In genomic region chr20:49893242-49894072, GRCh38 we compare ENCODE assay signal across 8 cellular contexts. TPM values are rescaled to one million over a fixed set of nuclear protein-coding genes. Genes with fewer than 3 reads are reported as not detected.
DNase-seq lines count a peak whose midpoint lies in the region; TF ChIP-seq lines count a peak whose summit lies in the region.

No MANE protein-coding gene starts in this region.

- peak overlapping the region; percentile 39 for H3K4me2 ChIP-seq in OCI-LY7 (ENCODE audit: low read length)

- H4K20me1 ChIP-seq in OCI-LY7 (ENCODE audit: insufficient read depth, low read length): no peaks in the 10 kb centered on the region

- no peak for DNase-seq in GM06990 (ENCODE audit: extremely low read depth, insufficient read length)
- DNase-seq in OCI-LY7 (ENCODE audit: low spot score): no peak
- peak in 3 of 10 donors; percentile 55 to 62 (median 56) for DNase-seq in dorsolateral prefrontal cortex
- DNase-seq in stimulated activated CD4-positive, alpha-beta T cell treated with anti-CD3 and anti-CD28 coated beads, Interleukin-15, amount 100 ng/mL, for 48 hours (ENCODE audit: low read depth in 2 of 2): peak; percentile 34 to 37
- no peak for DNase-seq in SW480 (ENCODE audit: low spot score)
- no peak for DNase-seq in NCI-H2081 (lab: John Stamatoyannopoulos, UW)
- no peak for DNase-seq in NCI-H2227 (lab: John Stamatoyannopoulos, UW; ENCODE audit: unreplicated experiment)
- DNase-seq in HuH-7.5 (ENCODE audit: low spot score): no peak

- H3K27ac ChIP-seq in OCI-LY7 (ENCODE audit: low read depth, low read length, poor library complexity, severe bottlenecking): no peak overlapping the region
- peak overlapping the region in 56 of 59 donors; percentile 1 to 100 (median 90) for H3K27ac ChIP-seq in dorsolateral prefrontal cortex

- H2AFZ ChIP-seq in OCI-LY7 (ENCODE audit: low read length): peak overlapping the region; percentile 29; the same call in 1 of the 2 replicates

- intact Hi-C loops in OCI-LY7 (cut with micrococcal nuclease; ENCODE audit: unreplicated experiment): no loop called here
- intact Hi-C loops in dorsolateral prefrontal cortex (cut with DNase I): no loop called here

- no TSS peak for BruUV-seq in OCI-LY7 (replicated peaks; lab: Mats Ljungman, UMichigan)

- no peak for TF ChIP-seq CTCF in GM06990 (IDR thresholded peaks at IDR 0.05; ENCODE audit: insufficient read depth, low read length, poor library complexity, severe bottlenecking)
- TF ChIP-seq CTCF in OCI-LY7 (conservative IDR thresholded peaks at IDR 0.05; ENCODE audit: low read length): no peak
- TF ChIP-seq CTCF in dorsolateral prefrontal cortex (IDR thresholded peaks at IDR 0.05 in 54 of 56, conservative IDR thresholded peaks at IDR 0.05 in 2 of 56; ENCODE audit: low read depth in 1 of 56, partially characterized antibody in 56 of 56): no peak

- POLR2A ChIA-PET in OCI-LY7 (lab: Charles Lee): interaction anchor here (2.0 kb wide), 1 partner anchor 23 kb away, joined by 4 read pairs; no protein-coding TSS in a partner anchor

- CTCF ChIA-PET in OCI-LY7 (lab: Charles Lee; ENCODE audit: unreplicated experiment): interaction anchor here (0.6 kb wide), 1 partner anchor 260 kb away, joined by 4 read pairs; no protein-coding TSS in a partner anchor

- H3K9me3 ChIP-seq in OCI-LY7 (ENCODE audit: low read length): no peaks in the 10 kb centered on the region

- peaks cover 13% of the 10 kb centered on the region for H3K4me1 ChIP-seq in OCI-LY7 (ENCODE audit: insufficient read depth, low read length, poor library complexity, severe bottlenecking)

- no peaks in the 10 kb centered on the region for H3K79me2 ChIP-seq in OCI-LY7 (ENCODE audit: insufficient read depth, low read depth, low read length)

- H3K27me3 ChIP-seq in GM06990 (replicated peaks; ENCODE audit: control insufficient read depth, insufficient read depth, low read length) (no peaks in the 10 kb centered on the region), dorsolateral prefrontal cortex (no peaks in the 10 kb centered on the region)

- H3K36me3 ChIP-seq in GM06990 (ENCODE audit: control insufficient read depth, insufficient read depth, low read length) (peaks cover 7% of the 10 kb centered on the region), OCI-LY7 (ENCODE audit: insufficient read depth, low read length) (peaks cover 8% of the 10 kb centered on the region; the same call in 1 of the 2 replicates)

- H3K4me3 ChIP-seq in GM06990 (replicated peaks; ENCODE audit: low read depth, low read length): peak overlapping the region; percentile 31; the same call in 1 of the 2 replicates
- no peak overlapping the region for H3K4me3 ChIP-seq in OCI-LY7 (ENCODE audit: low read depth, low read length, poor library complexity, severe bottlenecking)
- peak overlapping the region in 1 of 59 donors; percentile 4 for H3K4me3 ChIP-seq in dorsolateral prefrontal cortex

- H3K9me2 ChIP-seq in OCI-LY7 (ENCODE audit: insufficient read depth, low read length): no peaks in the 10 kb centered on the region

RNA-seq across cellular contexts. Expression of gene SPATA2, which starts 21.9 kb away (rescaled TPM):
- total RNA-seq in OCI-LY7 (2014; rRNA removed; shearing (Covaris generic)): 3.5 and 3.9 TPM in 2 replicates
- total RNA-seq in OCI-LY7 (2022) (8.1 and 8.4 TPM in 2 replicates), dorsolateral prefrontal cortex (10 to 100 TPM; 23.0 to 60.6 (median 41.6) TPM)

RNA-seq across cellular contexts. Expression of gene RNF114, which starts 42.7 kb away (rescaled TPM):
- total RNA-seq in OCI-LY7 (2014; rRNA removed; shearing (Covaris generic)): 48.4 and 51.9 TPM in 2 replicates
- total RNA-seq in OCI-LY7 (2022) (62.4 and 64.6 TPM in 2 replicates), dorsolateral prefrontal cortex (10 to 100 TPM; 47.5 to 93.9 (median 61.7) TPM)

Comparison
In these comparisons a context has a peak if more than half of its experiments do, and no peak if none do; other contexts are left out.
1. DNase-seq: peak in stimulated activated CD4-positive, alpha-beta T cell treated with anti-CD3 and anti-CD28 coated beads, Interleukin-15, amount 100 ng/mL, for 48 hours (2 of 2); none in GM06990 (single experiment), OCI-LY7 (single experiment), SW480 (single experiment), NCI-H2081 (0 of 2), NCI-H2227 (single experiment) and HuH-7.5 (single experiment).